In genomic region chrX:20668550-20668949, GRCh38 we compare ENCODE assay signal across 19 cellular contexts.
DNase-seq lines count a peak whose midpoint lies in the region; ATAC-seq and TF ChIP-seq lines count a peak whose summit lies in the region.
"Had no signal": no experiment of that assay in that cellular context is flagged by ENCODE, and none has a peak within 500 bp of the region (broad histone marks: within the 10 kb centered on the region; RNA-seq: fewer than 3 reads in every experiment).

No MANE protein-coding gene starts in this region.

- no peaks in the 10 kb centered on the region for H3F3A ChIP-seq in MM.1S (ENCODE audit: insufficient read depth, low read length)

- H3K9ac ChIP-seq in MM.1S (ENCODE audit: low read length) = no peak overlapping the region

- no peak overlapping the region for H2AFZ ChIP-seq in MM.1S (ENCODE audit: low read length)

- no peaks in the 10 kb centered on the region for H3K9me3 ChIP-seq in MM.1S (replicated peaks; ENCODE audit: insufficient read depth, low read length)
- H3K9me3 ChIP-seq: A549, BE2C, Peyer's patch had no signal

- DNase-seq in MM.1S (no peak), midbrain (lab: John Stamatoyannopoulos, UW) (peak; percentile 13), dermis blood vessel endothelial cell (no peak)
- DNase-seq: BE2C, DMS53, GDM1, NCI-H1048, NCI-H1417 treated with DMSO at 0.1 percent for 48 hours, NCI-H187, NCI-H2107, NCI-H446 treated with DMSO at 0.1 percent for 48 hours, NCI-H526 treated with DMSO at 0.1 percent for 48 hours, Peyer's patch had no signal

- no peaks in the 10 kb centered on the region for H4K20me1 ChIP-seq in MM.1S (ENCODE audit: insufficient read depth, low read length)

- TF ChIP-seq CTCF in MM.1S (IDR thresholded peaks at IDR 0.05; ENCODE audit: low read length) = no peak

- H3K27ac ChIP-seq in MM.1S (ENCODE audit: low read length) = peak overlapping the region; percentile 4; the same call in 1 of the 2 replicates
- H3K27ac ChIP-seq: A549, Peyer's patch had no signal

- H3K4me3 ChIP-seq in MM.1S (ENCODE audit: low read length) = no peak overlapping the region
- H3K4me3 ChIP-seq: A549, Peyer's patch had no signal

- H3K4me2 ChIP-seq in MM.1S (ENCODE audit: low read depth, low read length) = peak overlapping the region; percentile 16
- H3K4me2 ChIP-seq: A549 had no signal

- no peaks in the 10 kb centered on the region for H3K79me2 ChIP-seq in MM.1S (ENCODE audit: low read length)

- peaks cover 12% of the 10 kb centered on the region for H3K4me1 ChIP-seq in MM.1S (ENCODE audit: low read length)
- H3K4me1 ChIP-seq: A549, BE2C, Peyer's patch had no signal

- H3K36me3 ChIP-seq in MM.1S (replicated peaks; ENCODE audit: insufficient read depth, low read length) = no peaks in the 10 kb centered on the region
- H3K36me3 ChIP-seq: BE2C, Peyer's patch had no signal

- peak; percentile 82 for ATAC-seq in GM19351 (IDR thresholded peaks at IDR 0.05; ENCODE audit: unreplicated experiment)
- ATAC-seq in HG02870 (IDR thresholded peaks at IDR 0.05; ENCODE audit: unreplicated experiment) = peak; percentile 63
- no peak for ATAC-seq in HG02938 (IDR thresholded peaks at IDR 0.05; ENCODE audit: unreplicated experiment)
- no peak for ATAC-seq in GM18502 (IDR thresholded peaks at IDR 0.05; ENCODE audit: poor library complexity, unreplicated experiment)
- ATAC-seq: A549, SK-N-SH treated with all-trans-retinoic acid at 6 μM for 48 hours had no signal

- H3K27me3 ChIP-seq in MM.1S (replicated peaks; ENCODE audit: insufficient read depth, low read length) = no peaks in the 10 kb centered on the region
- H3K27me3 ChIP-seq: BE2C, Peyer's patch had no signal

- H3K9me2 ChIP-seq in MM.1S (replicated peaks; ENCODE audit: insufficient read depth, low read length) = no peaks in the 10 kb centered on the region

Comparison
In these comparisons a context has a peak if more than half of its experiments do, and no peak if none do; other contexts are left out.
1. ATAC-seq: peak in GM19351 (single experiment) and HG02870 (single experiment); none in HG02938 (single experiment) and GM18502 (single experiment).